ENCODE assay signal across 8 cellular contexts in genomic region chr7:120989571-120990220, GRCh38. TPM values are rescaled to one million over a fixed set of nuclear protein-coding genes. Genes with fewer than 3 reads are reported as not detected.
DNase-seq lines count a peak whose midpoint lies in the region; ATAC-seq and TF ChIP-seq lines count a peak whose summit lies in the region.

No MANE protein-coding gene starts in this region.

- TF ChIP-seq POLR2A in breast epithelium (IDR thresholded peaks at IDR 0.05): no peak
- TF ChIP-seq POLR2A in vagina (IDR thresholded peaks at IDR 0.05): no peak

- POLR2A ChIA-PET in MCF 10A (lab: Yijun Ruan, JAX): interaction anchor here (1.3 kb wide), 1 partner anchor 119 kb away, joined by 3 read pairs; no protein-coding TSS in a partner anchor

- intact Hi-C loops in breast epithelium (cut with DNase I; ENCODE audit: low total_unique reads) (loop anchor here (10.0 kb wide), 1 partner anchor 95 kb away; no protein-coding TSS in a partner anchor), MCF 10A (cut with micrococcal nuclease) (loop anchor here (10.0 kb wide), 1 partner anchor 555 kb away; no protein-coding TSS in a partner anchor), vagina (cut with DNase I) (no loop called here)

- peak overlapping the region; percentile 7 for H2AFZ ChIP-seq in fibroblast of lung (ENCODE audit: low read length)

- no peak overlapping the region for H4K8ac ChIP-seq in mesendoderm (ENCODE audit: low read depth, low read length)

- no peaks in the 10 kb centered on the region for H3K9me3 ChIP-seq in breast epithelium
- H3K9me3 ChIP-seq in fibroblast of lung (ENCODE audit: control insufficient read depth, insufficient read depth, low read depth, low read length): no peaks in the 10 kb centered on the region
- H3K9me3 ChIP-seq in vagina: no peaks in the 10 kb centered on the region

- CTCF ChIA-PET in MCF 10A (lab: Yijun Ruan, JAX): interaction anchor here (0.7 to 5.8 kb wide), 6 partner anchors 12 to 118 kb away, joined by 3 to 69 read pairs (median 24); no protein-coding TSS in a partner anchor

- no CpG with 5 or more reads among the region's 12 CpGs for WGBS in mesendoderm (ENCODE audit: extremely low coverage, insufficient coverage, low lambda C conversion rate)

- no peaks in the 10 kb centered on the region for H3K36me3 ChIP-seq in breast epithelium
- H3K36me3 ChIP-seq in fibroblast of lung (ENCODE audit: control insufficient read depth, insufficient read depth, low read length): no peaks in the 10 kb centered on the region
- no peaks in the 10 kb centered on the region for H3K36me3 ChIP-seq in vagina
- no peaks in the 10 kb centered on the region for H3K36me3 ChIP-seq in mesendoderm (ENCODE audit: control insufficient read depth, insufficient read depth, low read length)

- no peak overlapping the region for H3K56ac ChIP-seq in mesendoderm (ENCODE audit: low read length)

- H3K4ac ChIP-seq in mesendoderm (ENCODE audit: low read depth, low read length): no peak overlapping the region

- H3K23ac ChIP-seq in mesendoderm (ENCODE audit: low read length): no peak overlapping the region

- H4K20me1 ChIP-seq in fibroblast of lung (ENCODE audit: control insufficient read depth, extremely low read depth, insufficient read depth, low read length): no peaks in the 10 kb centered on the region

- H3K27me3 ChIP-seq in breast epithelium (peaks cover 0 to 7% of the 10 kb centered on the region in 2 donors), fibroblast of lung (ENCODE audit: control insufficient read depth, insufficient read depth, low read length) (no peaks in the 10 kb centered on the region), vagina (no peaks in the 10 kb centered on the region), mesendoderm (ENCODE audit: insufficient read depth, low read length, poor library complexity) (peaks cover 2% of the 10 kb centered on the region)

- H3K4me1 ChIP-seq in breast epithelium: no peaks in the 10 kb centered on the region
- H3K4me1 ChIP-seq in fibroblast of lung (ENCODE audit: control insufficient read depth, extremely low read depth, insufficient read depth, low read length): peaks cover 7% of the 10 kb centered on the region
- H3K4me1 ChIP-seq in vagina: peaks cover 13% of the 10 kb centered on the region
- peaks cover 2% of the 10 kb centered on the region for H3K4me1 ChIP-seq in mesendoderm (ENCODE audit: control insufficient read depth, low read depth, low read length)

- no peak overlapping the region for H2BK5ac ChIP-seq in mesendoderm (ENCODE audit: low read length)

- H3K4me1 Mint-ChIP-seq in MCF 10A (ENCODE audit: insufficient read depth, unreplicated experiment): peaks cover 6% of the 10 kb centered on the region
- peaks cover 17 to 24% of the 10 kb centered on the region in 2 donors for H3K4me1 Mint-ChIP-seq in natural killer cell treated with Interleukin-12 subunit alpha and Interleukin-12 subunit beta and Interleukin-15 and Interleukin-18, amount 100 ng/mL, for 72 hours (ENCODE audit: low read depth in 2 of 2)

- H2BK120ac ChIP-seq in mesendoderm (ENCODE audit: low read depth, low read length): no peak overlapping the region

- DNase-seq in breast epithelium (ENCODE audit: low spot score in 2 of 2) (no peak), MCF 10A (ENCODE audit: unreplicated experiment) (no peak), fibroblast of lung (ENCODE audit: low read depth in 2 of 2) (peak; percentile 24 to 50), vagina (ENCODE audit: extremely low spot score in 2 of 2) (no peak), mesendoderm (no peak)
- DNase-seq in natural killer cell treated with Interleukin-12 subunit alpha and Interleukin-12 subunit beta and Interleukin-15 and Interleukin-18, amount 100 ng/mL, for 72 hours (ENCODE audit: low spot score): no peak

- no TSS peak for BruUV-seq in MCF 10A (replicated peaks; lab: Mats Ljungman, UMichigan)

- peak overlapping the region; percentile 77 to 90 for H3K27ac ChIP-seq in breast epithelium
- H3K27ac ChIP-seq in fibroblast of lung (ENCODE audit: insufficient read depth, low read length): peak overlapping the region; percentile 99
- H3K27ac ChIP-seq in vagina: peak overlapping the region; percentile 94
- H3K27ac ChIP-seq in mesendoderm (ENCODE audit: low read depth, low read length): no peak overlapping the region

- H3K18ac ChIP-seq in mesendoderm (ENCODE audit: low read length): no peak overlapping the region

- TF ChIP-seq CTCF in breast epithelium (IDR thresholded peaks at IDR 0.05) (no peak), MCF 10A (IDR thresholded peaks at IDR 0.05; ENCODE audit: unreplicated experiment) (no peak), fibroblast of lung (conservative IDR thresholded peaks at IDR 0.05 in 1 of 2, IDR thresholded peaks at IDR 0.05 in 1 of 2; ENCODE audit: low read depth in 1 of 2, low read length in 2 of 2) (no peak), vagina (IDR thresholded peaks at IDR 0.05) (no peak)

- H3K9ac ChIP-seq in fibroblast of lung (ENCODE audit: insufficient read depth, low read length) (peak overlapping the region; percentile 85), mesendoderm (ENCODE audit: low read length) (no peak overlapping the region)

- H4K5ac ChIP-seq in mesendoderm (ENCODE audit: low read length): no peak overlapping the region

- no peaks in the 10 kb centered on the region for H3K79me1 ChIP-seq in mesendoderm (ENCODE audit: low read length)

- H3K79me2 ChIP-seq in fibroblast of lung (ENCODE audit: control insufficient read depth, insufficient read depth, low read length) (peaks cover 54% of the 10 kb centered on the region), mesendoderm (ENCODE audit: control insufficient read depth, insufficient read depth, low read length) (no peaks in the 10 kb centered on the region)

- no peak for ATAC-seq in natural killer cell treated with Interleukin-12 subunit alpha and Interleukin-12 subunit beta and Interleukin-15 and Interleukin-18, amount 100 ng/mL, for 72 hours
- ATAC-seq in GM21737 (IDR thresholded peaks at IDR 0.05; ENCODE audit: unreplicated experiment) (no peak), HG02885 (IDR thresholded peaks at IDR 0.05; ENCODE audit: poor library complexity, unreplicated experiment) (no peak)

- no peaks in the 10 kb centered on the region for H3K9me3 Mint-ChIP-seq in MCF 10A (ENCODE audit: unreplicated experiment)
- H3K9me3 Mint-ChIP-seq in natural killer cell treated with Interleukin-12 subunit alpha and Interleukin-12 subunit beta and Interleukin-15 and Interleukin-18, amount 100 ng/mL, for 72 hours: no peaks in the 10 kb centered on the region

- no peak overlapping the region for H2AK5ac ChIP-seq in mesendoderm (ENCODE audit: low read length)

- H3K4me2 ChIP-seq in fibroblast of lung (ENCODE audit: extremely low read depth, insufficient read depth, low read length) (peak overlapping the region; percentile 79), mesendoderm (ENCODE audit: low read length) (no peak overlapping the region)

- no peak overlapping the region for H3K27ac Mint-ChIP-seq in MCF 10A (ENCODE audit: low read depth, unreplicated experiment)
- no peak overlapping the region for H3K27ac Mint-ChIP-seq in natural killer cell treated with Interleukin-12 subunit alpha and Interleukin-12 subunit beta and Interleukin-15 and Interleukin-18, amount 100 ng/mL, for 72 hours

- H3K36me3 Mint-ChIP-seq in MCF 10A (ENCODE audit: insufficient read depth, unreplicated experiment): no peaks in the 10 kb centered on the region
- H3K36me3 Mint-ChIP-seq in natural killer cell treated with Interleukin-12 subunit alpha and Interleukin-12 subunit beta and Interleukin-15 and Interleukin-18, amount 100 ng/mL, for 72 hours: no peaks in the 10 kb centered on the region

- peaks cover 66% of the 10 kb centered on the region for H3K27me3 Mint-ChIP-seq in MCF 10A (ENCODE audit: insufficient read depth, unreplicated experiment)
- peaks cover 24 to 68% of the 10 kb centered on the region in 2 donors for H3K27me3 Mint-ChIP-seq in natural killer cell treated with Interleukin-12 subunit alpha and Interleukin-12 subunit beta and Interleukin-15 and Interleukin-18, amount 100 ng/mL, for 72 hours

- H3K4me3 ChIP-seq in breast epithelium (peak overlapping the region; percentile 51 to 65 (median 53)), fibroblast of lung (replicated peaks in 1 of 4; ENCODE audit: control extremely low read depth in 1 of 4, insufficient read depth in 1 of 4, low read depth in 3 of 4, low read length in 4 of 4) (peak overlapping the region; percentile 74 to 98 (median 90)), vagina (peak overlapping the region; percentile 42 to 50), mesendoderm (ENCODE audit: low read length) (no peak overlapping the region)

- no peak overlapping the region for H2BK15ac ChIP-seq in mesendoderm (replicated peaks; ENCODE audit: low read depth)

- no peak overlapping the region for H3K4me3 Mint-ChIP-seq in MCF 10A (ENCODE audit: unreplicated experiment)
- H3K4me3 Mint-ChIP-seq in natural killer cell treated with Interleukin-12 subunit alpha and Interleukin-12 subunit beta and Interleukin-15 and Interleukin-18, amount 100 ng/mL, for 72 hours: peak overlapping the region; percentile 18

RNA-seq across cellular contexts. Expression of gene CPED1, which starts 1.2 kb away (rescaled TPM):
- total RNA-seq in breast epithelium (10 to 100 TPM; 14.3 to 29.3 (median 15.4) TPM), MCF 10A (2022) (not detected in 2 replicates), fibroblast of lung (84.0 and 196 TPM in 2 replicates), vagina (27.3 TPM)
- 70.2 and 83.2 TPM in 2 replicates for polyA plus RNA-seq in fibroblast of lung
- 46.2 and 59.8 TPM in 2 replicates for polyA plus RNA-seq in fibroblast of lung (2012)
- 142 and 352 TPM in 2 replicates for polyA minus RNA-seq in fibroblast of lung (ENCODE audit: low replicate concordance)
- not detected for total RNA-seq in natural killer cell treated with Interleukin-12 subunit alpha and Interleukin-12 subunit beta and Interleukin-15 and Interleukin-18, amount 100 ng/mL, for 72 hours
- 0.11 TPM for polyA plus RNA-seq in mesendoderm (2013, experiment 1 of 2)
- polyA plus RNA-seq in mesendoderm (2013, experiment 2 of 2): 0.17 TPM

RNA-seq across cellular contexts. Expression of gene ING3, which starts 39.1 kb away (rescaled TPM):
- 10 to 100 TPM; 14.6 to 19.0 (median 19.0) TPM for total RNA-seq in breast epithelium
- total RNA-seq in MCF 10A (2022): 11.7 and 18.9 TPM in 2 replicates
- 13.1 and 17.5 TPM in 2 replicates for total RNA-seq in fibroblast of lung
- polyA plus RNA-seq in fibroblast of lung: 14.5 and 16.6 TPM in 2 replicates
- polyA plus RNA-seq in fibroblast of lung (2012): 9.7 TPM in 2 replicates
- polyA minus RNA-seq in fibroblast of lung (ENCODE audit: low replicate concordance): 0.63 and 0.86 TPM in 2 replicates
- total RNA-seq in natural killer cell treated with Interleukin-12 subunit alpha and Interleukin-12 subunit beta and Interleukin-15 and Interleukin-18, amount 100 ng/mL, for 72 hours: 10 to 100 TPM; 20.3 to 32.2 TPM
- 14.0 TPM for total RNA-seq in vagina
- polyA plus RNA-seq in mesendoderm (2013, experiment 1 of 2): 28.5 TPM
- 29.5 TPM for polyA plus RNA-seq in mesendoderm (2013, experiment 2 of 2)

Comparison
In these comparisons a context has a peak if more than half of its experiments do, and no peak if none do; other contexts are left out.
1. RNA of gene CPED1, which starts 1.2 kb away (total RNA-seq): 84.0 to 196 TPM in fibroblast of lung, 27.3 TPM in vagina (single experiment) and 14.3 to 29.3 TPM in breast epithelium; not detected in natural killer cell treated with Interleukin-12 subunit alpha and Interleukin-12 subunit beta and Interleukin-15 and Interleukin-18, amount 100 ng/mL, for 72 hours and not detected in MCF 10A; every median in the first group is over 10 times any median in the second.
2. DNase-seq: peak in fibroblast of lung (2 of 2); none in breast epithelium (0 of 2), MCF 10A (single experiment), natural killer cell treated with Interleukin-12 subunit alpha and Interleukin-12 subunit beta and Interleukin-15 and Interleukin-18, amount 100 ng/mL, for 72 hours (single experiment), vagina (0 of 2) and mesendoderm (single experiment).